In the genomic region with DNA sequence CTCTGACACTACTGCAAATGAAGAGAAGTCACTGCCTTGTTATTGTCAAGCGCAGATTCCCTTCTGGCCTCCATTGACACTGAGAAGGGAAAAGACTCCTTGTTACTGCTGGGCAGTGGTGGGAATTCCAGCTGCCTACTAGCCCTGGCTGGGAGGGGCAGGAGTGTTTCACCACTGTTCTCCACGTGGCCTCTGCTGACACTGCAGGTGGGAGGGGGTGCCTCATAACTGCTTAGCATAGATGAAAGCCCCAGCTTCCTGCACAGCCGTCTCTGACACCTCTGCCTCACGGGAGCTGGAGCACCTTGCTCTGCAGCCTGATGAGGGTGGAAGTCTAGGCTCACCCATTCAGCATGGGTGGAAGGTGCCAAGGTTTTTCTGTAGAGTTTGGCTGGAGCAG, we compare ENCODE assay signal across 2 cellular contexts.
TF ChIP-seq lines count a peak whose summit lies in the region.

No MANE protein-coding gene starts in this region.

TF ChIP-seq in A549, 52 proteins besides CTCF, POLR2A, EP300 and RAD21 (continued from another document):
- TF ChIP-seq ZFP36 (IDR thresholded peaks at IDR 0.05; ENCODE audit: borderline replicate concordance, partially characterized antibody) (no peak), CEBPB (IDR thresholded peaks at IDR 0.05) (no peak), HDAC2 (IDR thresholded peaks at IDR 0.05) (no peak), HOXB5 (CRISPR knock-in tag; IDR thresholded peaks at IDR 0.05) (no peak), ZNF302 (CRISPR knock-in tag; IDR thresholded peaks at IDR 0.05) (no peak), NFE2L2 (conservative IDR thresholded peaks at IDR 0.05; ENCODE audit: low read length) (no peak), EHMT2 (IDR thresholded peaks at IDR 0.05; ENCODE audit: low read depth) (no peak), SMC3 (IDR thresholded peaks at IDR 0.05) (no peak)
- TF ChIP-seq, protein P1, sequence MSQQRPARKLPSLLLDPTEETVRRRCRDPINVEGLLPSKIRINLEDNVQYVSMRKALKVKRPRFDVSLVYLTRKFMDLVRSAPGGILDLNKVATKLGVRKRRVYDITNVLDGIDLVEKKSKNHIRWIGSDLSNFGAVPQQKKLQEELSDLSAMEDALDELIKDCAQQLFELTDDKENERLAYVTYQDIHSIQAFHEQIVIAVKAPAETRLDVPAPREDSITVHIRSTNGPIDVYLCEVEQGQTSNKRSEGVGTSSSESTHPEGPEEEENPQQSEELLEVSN (IDR thresholded peaks at IDR 0.05; ENCODE audit: borderline replicate concordance, low read depth), result no peak

TF ChIP-seq in HCT116, 20 proteins besides CTCF, POLR2A, EP300 and RAD21 (continued from another document):
- TF ChIP-seq, protein P2, sequence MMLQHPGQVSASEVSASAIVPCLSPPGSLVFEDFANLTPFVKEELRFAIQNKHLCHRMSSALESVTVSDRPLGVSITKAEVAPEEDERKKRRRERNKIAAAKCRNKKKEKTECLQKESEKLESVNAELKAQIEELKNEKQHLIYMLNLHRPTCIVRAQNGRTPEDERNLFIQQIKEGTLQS (IDR thresholded peaks at IDR 0.05), result no peak
- no peak for TF ChIP-seq YY1 (IDR thresholded peaks at IDR 0.05; ENCODE audit: extremely low read depth, insufficient replicate concordance, low read depth, low read length)
- TF ChIP-seq POLR2AphosphoS5 (IDR thresholded peaks at IDR 0.05; ENCODE audit: low read depth, low read length), result no peak
- no peak for TF ChIP-seq SIN3A (IDR thresholded peaks at IDR 0.05; ENCODE audit: low read depth)
- TF ChIP-seq TCF7L2 (IDR thresholded peaks at IDR 0.05; ENCODE audit: borderline replicate concordance, extremely low read depth, insufficient read depth, insufficient read length), result no peak
- TF ChIP-seq, protein P3, sequence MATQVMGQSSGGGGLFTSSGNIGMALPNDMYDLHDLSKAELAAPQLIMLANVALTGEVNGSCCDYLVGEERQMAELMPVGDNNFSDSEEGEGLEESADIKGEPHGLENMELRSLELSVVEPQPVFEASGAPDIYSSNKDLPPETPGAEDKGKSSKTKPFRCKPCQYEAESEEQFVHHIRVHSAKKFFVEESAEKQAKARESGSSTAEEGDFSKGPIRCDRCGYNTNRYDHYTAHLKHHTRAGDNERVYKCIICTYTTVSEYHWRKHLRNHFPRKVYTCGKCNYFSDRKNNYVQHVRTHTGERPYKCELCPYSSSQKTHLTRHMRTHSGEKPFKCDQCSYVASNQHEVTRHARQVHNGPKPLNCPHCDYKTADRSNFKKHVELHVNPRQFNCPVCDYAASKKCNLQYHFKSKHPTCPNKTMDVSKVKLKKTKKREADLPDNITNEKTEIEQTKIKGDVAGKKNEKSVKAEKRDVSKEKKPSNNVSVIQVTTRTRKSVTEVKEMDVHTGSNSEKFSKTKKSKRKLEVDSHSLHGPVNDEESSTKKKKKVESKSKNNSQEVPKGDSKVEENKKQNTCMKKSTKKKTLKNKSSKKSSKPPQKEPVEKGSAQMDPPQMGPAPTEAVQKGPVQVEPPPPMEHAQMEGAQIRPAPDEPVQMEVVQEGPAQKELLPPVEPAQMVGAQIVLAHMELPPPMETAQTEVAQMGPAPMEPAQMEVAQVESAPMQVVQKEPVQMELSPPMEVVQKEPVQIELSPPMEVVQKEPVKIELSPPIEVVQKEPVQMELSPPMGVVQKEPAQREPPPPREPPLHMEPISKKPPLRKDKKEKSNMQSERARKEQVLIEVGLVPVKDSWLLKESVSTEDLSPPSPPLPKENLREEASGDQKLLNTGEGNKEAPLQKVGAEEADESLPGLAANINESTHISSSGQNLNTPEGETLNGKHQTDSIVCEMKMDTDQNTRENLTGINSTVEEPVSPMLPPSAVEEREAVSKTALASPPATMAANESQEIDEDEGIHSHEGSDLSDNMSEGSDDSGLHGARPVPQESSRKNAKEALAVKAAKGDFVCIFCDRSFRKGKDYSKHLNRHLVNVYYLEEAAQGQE (IDR thresholded peaks at IDR 0.05; ENCODE audit: low read depth), result no peak
- no peak for TF ChIP-seq SP1 (IDR thresholded peaks at IDR 0.05; ENCODE audit: low read depth)
- TF ChIP-seq SRF (IDR thresholded peaks at IDR 0.05; ENCODE audit: low read depth), result no peak
- TF ChIP-seq JUND (IDR thresholded peaks at IDR 0.05), result no peak
- no peak for TF ChIP-seq CBX3 (IDR thresholded peaks at IDR 0.05; ENCODE audit: low read depth)
- TF ChIP-seq EZH2phosphoT487 (IDR thresholded peaks at IDR 0.05; ENCODE audit: borderline replicate concordance), result no peak
- TF ChIP-seq ZNF274 (IDR thresholded peaks at IDR 0.05; ENCODE audit: low read depth, low read length), result no peak
TF ChIP-seq in HCT116: peak in this region for 0.
